1 cellular context compared by ENCODE assay signal in the genomic region with DNA sequence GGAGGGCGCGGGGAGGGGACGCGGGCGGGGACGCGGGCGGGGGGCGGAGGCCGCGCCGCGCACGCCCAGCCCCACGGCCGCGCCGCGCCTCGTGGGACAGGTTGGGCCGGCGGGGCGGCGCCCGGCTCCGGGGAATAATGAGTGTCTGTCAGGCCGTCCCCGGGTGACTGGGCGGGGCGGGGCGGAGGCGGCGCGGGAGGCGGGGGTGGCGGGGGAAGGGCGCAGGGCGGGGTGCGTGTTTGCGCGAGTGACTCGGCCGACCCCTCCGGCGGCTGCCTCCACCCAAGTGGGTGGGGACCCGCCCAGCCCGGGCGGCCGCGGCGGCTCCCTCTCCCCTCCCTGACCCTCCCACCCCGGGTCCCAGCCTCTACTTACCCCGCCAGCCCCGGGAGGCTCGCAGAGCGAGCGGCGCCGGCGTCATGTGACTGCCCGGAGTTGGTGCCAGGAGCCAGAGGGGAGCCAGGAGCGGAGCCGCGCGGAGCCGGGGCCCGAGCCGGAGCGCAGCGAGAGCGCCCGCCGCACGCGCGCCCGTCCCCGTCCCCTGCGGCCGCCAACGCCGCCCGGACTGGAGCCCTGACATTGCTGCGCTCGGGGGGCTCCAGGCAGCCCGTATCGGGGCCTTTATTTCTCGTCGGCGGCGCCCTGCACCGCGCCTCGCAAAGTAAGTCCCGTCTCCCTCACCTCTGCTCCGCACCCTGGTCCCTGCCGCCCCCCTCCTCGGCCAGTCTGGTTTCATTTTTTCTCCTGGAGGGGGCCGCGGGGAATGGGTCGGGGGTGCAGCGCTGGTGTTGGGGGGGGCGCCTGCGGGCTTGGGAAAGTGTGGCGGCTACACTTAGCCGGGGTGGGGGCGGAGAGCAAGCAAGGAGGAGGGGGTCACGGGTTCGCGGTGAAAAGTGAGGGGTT.
TF ChIP-seq lines count a peak whose summit lies in the region.

KLF3 (plus strand) TSS at position 399 of the 903 bp plus-strand sequence. CDS start 16,427 bp downstream, outside the sequence.

TF ChIP-seq in K562, 482 proteins besides CTCF, POLR2A, EP300 and RAD21 (continued from another document and continues in another):
- peak in 1 of 2 experiments; percentile 18; a peak in 1 of 4 replicates for TF ChIP-seq KDM4B (IDR thresholded peaks at IDR 0.05; ENCODE audit: borderline replicate concordance in 2 of 2, low read depth in 1 of 2)
- TF ChIP-seq POLR2AphosphoS5 (IDR thresholded peaks at IDR 0.05; ENCODE audit: control insufficient read depth, insufficient read depth, low read depth, low read length): peak; percentile 72
- no peak for TF ChIP-seq ZC3H4 (CRISPR knock-in tag; IDR thresholded peaks at IDR 0.05; ENCODE audit: borderline replicate concordance)
- TF ChIP-seq L3MBTL2 (IDR thresholded peaks at IDR 0.05): no peak
- TF ChIP-seq CREM (IDR thresholded peaks at IDR 0.05; ENCODE audit: low read depth): peak; percentile 2; the same call in 1 of the 2 replicates
- TF ChIP-seq HCFC1 (IDR thresholded peaks at IDR 0.05; ENCODE audit: low read depth, low read length): peak; percentile 37; the same call in 1 of the 2 replicates
- no peak; the same call in 1 of the 2 replicates for TF ChIP-seq KAT7 (CRISPR knock-in tag; IDR thresholded peaks at IDR 0.05; ENCODE audit: borderline replicate concordance)
- 0 out of 2 replicates have a peak, but pooled peaks have one; percentile 13 for TF ChIP-seq KLF13 (tag; IDR thresholded peaks at IDR 0.05; ENCODE audit: borderline replicate concordance, low read depth)
- no peak for TF ChIP-seq SMARCA4 (IDR thresholded peaks at IDR 0.05)
- peak; percentile 75 for TF ChIP-seq CTBP1 (IDR thresholded peaks at IDR 0.05; ENCODE audit: borderline replicate concordance)
- TF ChIP-seq BCL6 (CRISPR knock-in tag; IDR thresholded peaks at IDR 0.05): no peak
- peak; percentile 47 for TF ChIP-seq RB1 (IDR thresholded peaks at IDR 0.05; ENCODE audit: low read depth)
- TF ChIP-seq JUNB (CRISPR knock-in tag; conservative IDR thresholded peaks at IDR 0.05): no peak
- TF ChIP-seq SMAD4 (CRISPR knock-in tag; conservative IDR thresholded peaks at IDR 0.05): peak; percentile 75
- TF ChIP-seq TFE3 (CRISPR knock-in tag; IDR thresholded peaks at IDR 0.05): peak; percentile 83
- TF ChIP-seq POLR2AphosphoS2 (IDR thresholded peaks at IDR 0.05; ENCODE audit: low read length): no peak
- TF ChIP-seq FOXO4 (CRISPR knock-in tag; IDR thresholded peaks at IDR 0.05): no peak
- TF ChIP-seq ZNF282 (CRISPR knock-in tag; IDR thresholded peaks at IDR 0.05): no peak
- TF ChIP-seq CREB3L1 (IDR thresholded peaks at IDR 0.05; ENCODE audit: borderline replicate concordance, low read depth): peak; percentile 28; the same call in 1 of the 2 replicates
- no peak for TF ChIP-seq ZBTB33 (CRISPR knock-in tag; IDR thresholded peaks at IDR 0.05)
- no peak for TF ChIP-seq STAT5A (IDR thresholded peaks at IDR 0.05; ENCODE audit: borderline replicate concordance, low read length)
- TF ChIP-seq HMG20A (CRISPR knock-in tag; conservative IDR thresholded peaks at IDR 0.05): no peak
- TF ChIP-seq ZNF696 (CRISPR knock-in tag; conservative IDR thresholded peaks at IDR 0.05): no peak
- no peak for TF ChIP-seq ZNF3 (CRISPR knock-in tag; IDR thresholded peaks at IDR 0.05)
- no peak for TF ChIP-seq FOXP4 (CRISPR knock-in tag; IDR thresholded peaks at IDR 0.05; ENCODE audit: borderline replicate concordance)
- no peak for TF ChIP-seq PTRF (tag; IDR thresholded peaks at IDR 0.05)
- no peak for TF ChIP-seq HMGXB4 (CRISPR knock-in tag; IDR thresholded peaks at IDR 0.05)
- TF ChIP-seq EP400 (IDR thresholded peaks at IDR 0.05): no peak
- no peak for TF ChIP-seq ESRRA (IDR thresholded peaks at IDR 0.05; ENCODE audit: borderline replicate concordance, low read depth)
- TF ChIP-seq ZNF408 (CRISPR knock-in tag; IDR thresholded peaks at IDR 0.05; ENCODE audit: low read depth): no peak
- TF ChIP-seq ZNF445 (CRISPR knock-in tag; IDR thresholded peaks at IDR 0.05; ENCODE audit: low read depth): no peak
- TF ChIP-seq PCBP1 (IDR thresholded peaks at IDR 0.05; ENCODE audit: low read depth, low read length, poor library complexity, severe bottlenecking): peak; percentile 51
- no peak for TF ChIP-seq ATF1 (CRISPR knock-in tag; IDR thresholded peaks at IDR 0.05)
- no peak for TF ChIP-seq ATF1 (tag; IDR thresholded peaks at IDR 0.05)
- 0 out of 2 replicates have a peak, but pooled peaks have one; percentile 35 for TF ChIP-seq NR4A1 (CRISPR knock-in tag; IDR thresholded peaks at IDR 0.05)
- no peak for TF ChIP-seq NR4A1 (tag; IDR thresholded peaks at IDR 0.05)
- peak; percentile 72 for TF ChIP-seq TAF1 (IDR thresholded peaks at IDR 0.05; ENCODE audit: control insufficient read depth, extremely low read depth, insufficient read depth, low read length, severe bottlenecking)
- TF ChIP-seq, protein P1, sequence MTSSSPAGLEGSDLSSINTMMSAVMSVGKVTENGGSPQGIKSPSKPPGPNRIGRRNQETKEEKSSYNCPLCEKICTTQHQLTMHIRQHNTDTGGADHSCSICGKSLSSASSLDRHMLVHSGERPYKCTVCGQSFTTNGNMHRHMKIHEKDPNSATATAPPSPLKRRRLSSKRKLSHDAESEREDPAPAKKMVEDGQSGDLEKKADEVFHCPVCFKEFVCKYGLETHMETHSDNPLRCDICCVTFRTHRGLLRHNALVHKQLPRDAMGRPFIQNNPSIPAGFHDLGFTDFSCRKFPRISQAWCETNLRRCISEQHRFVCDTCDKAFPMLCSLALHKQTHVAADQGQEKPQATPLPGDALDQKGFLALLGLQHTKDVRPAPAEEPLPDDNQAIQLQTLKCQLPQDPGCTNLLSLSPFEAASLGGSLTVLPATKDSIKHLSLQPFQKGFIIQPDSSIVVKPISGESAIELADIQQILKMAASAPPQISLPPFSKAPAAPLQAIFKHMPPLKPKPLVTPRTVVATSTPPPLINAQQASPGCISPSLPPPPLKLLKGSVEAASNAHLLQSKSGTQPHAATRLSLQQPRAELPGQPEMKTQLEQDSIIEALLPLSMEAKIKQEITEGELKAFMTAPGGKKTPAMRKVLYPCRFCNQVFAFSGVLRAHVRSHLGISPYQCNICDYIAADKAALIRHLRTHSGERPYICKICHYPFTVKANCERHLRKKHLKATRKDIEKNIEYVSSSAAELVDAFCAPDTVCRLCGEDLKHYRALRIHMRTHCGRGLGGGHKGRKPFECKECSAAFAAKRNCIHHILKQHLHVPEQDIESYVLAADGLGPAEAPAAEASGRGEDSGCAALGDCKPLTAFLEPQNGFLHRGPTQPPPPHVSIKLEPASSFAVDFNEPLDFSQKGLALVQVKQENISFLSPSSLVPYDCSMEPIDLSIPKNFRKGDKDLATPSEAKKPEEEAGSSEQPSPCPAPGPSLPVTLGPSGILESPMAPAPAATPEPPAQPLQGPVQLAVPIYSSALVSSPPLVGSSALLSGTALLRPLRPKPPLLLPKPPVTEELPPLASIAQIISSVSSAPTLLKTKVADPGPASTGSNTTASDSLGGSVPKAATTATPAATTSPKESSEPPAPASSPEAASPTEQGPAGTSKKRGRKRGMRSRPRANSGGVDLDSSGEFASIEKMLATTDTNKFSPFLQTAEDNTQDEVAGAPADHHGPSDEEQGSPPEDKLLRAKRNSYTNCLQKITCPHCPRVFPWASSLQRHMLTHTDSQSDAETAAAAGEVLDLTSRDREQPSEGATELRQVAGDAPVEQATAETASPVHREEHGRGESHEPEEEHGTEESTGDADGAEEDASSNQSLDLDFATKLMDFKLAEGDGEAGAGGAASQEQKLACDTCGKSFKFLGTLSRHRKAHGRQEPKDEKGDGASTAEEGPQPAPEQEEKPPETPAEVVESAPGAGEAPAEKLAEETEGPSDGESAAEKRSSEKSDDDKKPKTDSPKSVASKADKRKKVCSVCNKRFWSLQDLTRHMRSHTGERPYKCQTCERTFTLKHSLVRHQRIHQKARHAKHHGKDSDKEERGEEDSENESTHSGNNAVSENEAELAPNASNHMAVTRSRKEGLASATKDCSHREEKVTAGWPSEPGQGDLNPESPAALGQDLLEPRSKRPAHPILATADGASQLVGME (CRISPR knock-in tag; IDR thresholded peaks at IDR 0.05): peak; percentile 45; the same call in 1 of the 2 replicates
- no peak for TF ChIP-seq ZBTB49 (CRISPR knock-in tag; IDR thresholded peaks at IDR 0.05; ENCODE audit: borderline replicate concordance)
